In genomic region chr18:42187611-42188378, GRCh38 we compare ENCODE assay signal across 10 cellular contexts.
A peak's percentile ranks its signal among the peaks of the same experiment; 100 is the strongest.
DNase-seq lines count a peak whose midpoint lies in the region; ATAC-seq and TF ChIP-seq lines count a peak whose summit lies in the region.
"Had no signal": no experiment of that assay in that cellular context is flagged by ENCODE, and none has a peak within 500 bp of the region (broad histone marks: within the 10 kb centered on the region; RNA-seq: fewer than 3 reads in every experiment).

No MANE protein-coding gene starts in this region.

- H2AFZ ChIP-seq in OCI-LY3 (ENCODE audit: low read depth, low read length), result 0 out of 2 replicates have a peak overlapping the region, but pooled peaks have one; percentile 30

- no peaks in the 10 kb centered on the region for H3K79me2 ChIP-seq in OCI-LY3 (ENCODE audit: low read length)

- H3K4me3 ChIP-seq in GM12865 (ENCODE audit: low read depth, low read length) (no peak overlapping the region), OCI-LY3 (ENCODE audit: low read length) (peak overlapping the region; percentile 20)

- peak overlapping the region; percentile 18 for H3K9ac ChIP-seq in OCI-LY3 (ENCODE audit: low read length)

- H3K27me3 ChIP-seq in OCI-LY3 (ENCODE audit: low read depth, low read length), result no peaks in the 10 kb centered on the region

- TF ChIP-seq CTCF in GM12865 (IDR thresholded peaks at IDR 0.05; ENCODE audit: insufficient read depth, low read depth, low read length, missing control alignments), result no peak
- TF ChIP-seq CTCF in OCI-LY3 (IDR thresholded peaks at IDR 0.05; ENCODE audit: low read depth, low read length), result no peak

- CTCF ChIA-PET in activated CD4-positive, alpha-beta T cell treated with anti-CD3 and anti-CD28 coated beads, Interleukin-2, amount 10 ng/mL, durations not matched to agents 7 days and 5 days (lab: Charles Lee), result no interaction called here

- H3K4me3 Mint-ChIP-seq in activated CD4-positive, alpha-beta T cell treated with anti-CD3 and anti-CD28 coated beads, Interleukin-2, amount 10 ng/mL, durations not matched to agents 7 days and 5 days, result no peak overlapping the region

- POLR2A ChIA-PET in activated CD4-positive, alpha-beta T cell treated with anti-CD3 and anti-CD28 coated beads, Interleukin-2, amount 10 ng/mL, durations not matched to agents 7 days and 5 days (lab: Charles Lee), result no interaction called here

- no peak overlapping the region for H3K27ac Mint-ChIP-seq in activated CD4-positive, alpha-beta T cell treated with anti-CD3 and anti-CD28 coated beads, Interleukin-2, amount 10 ng/mL, durations not matched to agents 7 days and 5 days

- peak overlapping the region; percentile 54 for H3K4me2 ChIP-seq in OCI-LY3 (ENCODE audit: low read length)

- no peaks in the 10 kb centered on the region for H4K20me1 ChIP-seq in OCI-LY3 (ENCODE audit: insufficient read depth, low read length)

- peak; percentile 62 for ATAC-seq in GM21360 (IDR thresholded peaks at IDR 0.05; ENCODE audit: unreplicated experiment)
- peak; percentile 85 for ATAC-seq in HG03060 (IDR thresholded peaks at IDR 0.05; ENCODE audit: low read depth, unreplicated experiment)

- H3K36me3 Mint-ChIP-seq in activated CD4-positive, alpha-beta T cell treated with anti-CD3 and anti-CD28 coated beads, Interleukin-2, amount 10 ng/mL, durations not matched to agents 7 days and 5 days (ENCODE audit: low read depth), result no peaks in the 10 kb centered on the region

- peaks cover 42% of the 10 kb centered on the region for H3K4me1 ChIP-seq in OCI-LY3 (ENCODE audit: low read length)

- H3K27me3 Mint-ChIP-seq in activated CD4-positive, alpha-beta T cell treated with anti-CD3 and anti-CD28 coated beads, Interleukin-2, amount 10 ng/mL, durations not matched to agents 7 days and 5 days, result no peaks in the 10 kb centered on the region

- DNase-seq in GM12865 (ENCODE audit: low read depth) (peak; percentile 49), H4 (ENCODE audit: low spot score) (no peak), midbrain (lab: John Stamatoyannopoulos, UW) (no peak), Kasumi-1 (lab: John Stamatoyannopoulos, UW) (no peak)
- DNase-seq in activated CD4-positive, alpha-beta T cell treated with anti-CD3 and anti-CD28 coated beads, Interleukin-2, amount 10 ng/mL, durations not matched to agents 7 days and 5 days, result no peak
- DNase-seq: AML-193, NCI-H510A treated with DMSO at 0.1 percent for 48 hours had no signal

- peak overlapping the region; percentile 77 for H3K27ac ChIP-seq in OCI-LY3 (ENCODE audit: low read length)

- no peaks in the 10 kb centered on the region for H3K4me1 Mint-ChIP-seq in activated CD4-positive, alpha-beta T cell treated with anti-CD3 and anti-CD28 coated beads, Interleukin-2, amount 10 ng/mL, durations not matched to agents 7 days and 5 days

- peaks cover 13% of the 10 kb centered on the region for H3K36me3 ChIP-seq in OCI-LY3 (replicated peaks; ENCODE audit: low read depth, low read length)

- peaks cover 21% of the 10 kb centered on the region for H3K9me3 ChIP-seq in OCI-LY3 (ENCODE audit: insufficient read depth, low read length)

- H3K9me3 Mint-ChIP-seq in activated CD4-positive, alpha-beta T cell treated with anti-CD3 and anti-CD28 coated beads, Interleukin-2, amount 10 ng/mL, durations not matched to agents 7 days and 5 days, result no peaks in the 10 kb centered on the region
